11 cellular contexts compared by ENCODE assay signal in the genomic region with DNA sequence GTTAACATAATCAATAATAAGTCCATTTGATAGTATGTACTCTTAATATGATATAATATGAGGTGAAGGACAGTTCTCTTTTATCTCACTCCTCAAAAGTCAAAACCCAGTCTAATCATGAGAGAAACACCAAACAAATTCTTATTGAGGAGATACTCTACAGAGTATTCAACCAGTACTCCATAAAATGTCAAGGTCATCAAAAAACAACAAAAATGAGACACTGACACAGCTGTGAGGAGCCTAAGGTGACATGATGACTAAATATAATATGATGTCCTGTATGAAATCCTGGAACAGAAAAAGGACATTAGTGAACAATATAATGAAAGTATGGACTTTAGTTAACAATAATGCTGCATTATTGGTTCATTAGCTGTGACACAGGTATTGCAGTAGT.
"Had no signal": no experiment of that assay in that cellular context is flagged by ENCODE, and none has a peak within 500 bp of the region (broad histone marks: within the 10 kb centered on the region; RNA-seq: fewer than 3 reads in every experiment).

No MANE protein-coding gene starts in this region.

- H3K4me3 ChIP-seq: GM23248, GM23338, HAP-1 had no signal

- H3K27ac ChIP-seq: GM23248 had no signal

- H3K9me3 ChIP-seq: HAP-1 had no signal

- H3K4me1 ChIP-seq: HAP-1 had no signal

- ATAC-seq: GM23338, HCT116 had no signal

- H3K4me2 ChIP-seq: GM23338 had no signal

- H2AFZ ChIP-seq: GM23248, GM23338 had no signal

- FAIRE-seq: H1, H54 had no signal

- DNase-seq: GM23248, GOT3, H7, H9, HCEC 1CT, HFFc6 had no signal

- H3K9ac ChIP-seq: GM23248 had no signal

- H3K36me3 ChIP-seq: HAP-1 had no signal
